28 cellular contexts compared by ENCODE assay signal in the genomic region with DNA sequence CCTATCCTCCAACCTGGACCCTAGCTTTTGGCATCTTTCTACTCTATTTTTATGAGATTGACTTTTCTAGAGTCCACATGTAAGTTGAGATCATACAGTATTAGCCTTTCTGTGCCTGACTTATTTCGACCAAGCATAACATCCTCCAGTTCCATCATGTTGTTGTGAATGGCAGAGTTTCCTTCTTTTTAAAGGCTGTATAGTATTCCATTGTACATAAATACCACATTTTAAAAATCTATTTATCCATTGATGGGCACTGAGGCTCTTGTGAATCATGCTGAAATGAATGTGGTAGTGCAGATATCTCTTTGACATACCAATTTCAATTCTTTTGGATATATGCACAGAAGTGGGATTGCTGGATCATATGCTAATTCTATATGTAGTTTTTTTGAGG.
"Had no signal": no experiment of that assay in that cellular context is flagged by ENCODE, and none has a peak within 500 bp of the region (broad histone marks: within the 10 kb centered on the region; RNA-seq: fewer than 3 reads in every experiment).

No MANE protein-coding gene starts in this region.

- H3K4me1 ChIP-seq: parathyroid adenoma, psoas muscle, sigmoid colon, tibial artery, uterus had no signal

- H3K9me3 ChIP-seq: ovary, psoas muscle, right lobe of liver, tibial artery, transverse colon, upper lobe of right lung, uterus had no signal

- H3K27me3 Mint-ChIP-seq: naive thymus-derived CD4-positive, alpha-beta T cell; progenitor cell of endocrine pancreas; stimulated activated naive CD8-positive, alpha-beta T cell treated with anti-CD3 and anti-CD28 coated beads, Interleukin-15, Interleukin-2, amounts not matched to agents 100 ng/mL and 50 ng/mL, for 24 hours; type B pancreatic cell had no signal

- H3K27ac ChIP-seq: neural progenitor cell, ovary, parathyroid adenoma, psoas muscle, right lobe of liver, sigmoid colon, stomach, tibial artery, transverse colon, upper lobe of right lung, uterus had no signal

- H3K36me3 ChIP-seq: neural progenitor cell, ovary, right lobe of liver, sigmoid colon, stomach, tibial artery, transverse colon, upper lobe of right lung, uterus had no signal

- H3K9me3 Mint-ChIP-seq: type B pancreatic cell had no signal

- H3K4me3 Mint-ChIP-seq: naive thymus-derived CD4-positive, alpha-beta T cell; natural killer cell; nephron; neural progenitor cell; stimulated activated effector memory CD8-positive, alpha-beta T cell treated with anti-CD3 and anti-CD28 coated beads, Interleukin-12 subunit alpha, Interleukin-12 subunit beta, amount 100 ng/mL, for 72 hours; stimulated activated naive B cell treated with anti-CD40 and anti-IgM and Interleukin-4, amounts not matched to agents 10 μg/mL and 1 μg/mL and 100 μg/mL, for 72 hours; stimulated activated naive CD8-positive, alpha-beta T cell treated with anti-CD3 and anti-CD28 coated beads, Interleukin-15, Interleukin-2, amounts not matched to agents 100 ng/mL and 50 ng/mL, for 24 hours; type B pancreatic cell had no signal

- H3K4me2 ChIP-seq: neural progenitor cell had no signal

- H2AFZ ChIP-seq: neural progenitor cell, parathyroid adenoma had no signal

- H3K9ac ChIP-seq: neural progenitor cell, parathyroid adenoma had no signal

- H3K79me2 ChIP-seq: parathyroid adenoma had no signal

- ATAC-seq: naive thymus-derived CD4-positive, alpha-beta T cell; natural killer cell; psoas muscle; right cardiac atrium; right lobe of liver; upper lobe of right lung had no signal

- H3K27ac Mint-ChIP-seq: nephron; neural progenitor cell; progenitor cell of endocrine pancreas; stimulated activated naive B cell treated with anti-CD40 and anti-IgM and Interleukin-4, amounts not matched to agents 10 μg/mL and 1 μg/mL and 100 μg/mL, for 72 hours; type B pancreatic cell had no signal

- H3K4me3 ChIP-seq: neural progenitor cell, ovary, psoas muscle, right lobe of liver, sigmoid colon, stomach, tibial artery, transverse colon, upper lobe of right lung, uterus had no signal

- H3K27me3 ChIP-seq: neural progenitor cell, ovary, right lobe of liver, sigmoid colon, stomach, tibial artery, transverse colon, upper lobe of right lung, uterus had no signal

- FAIRE-seq: small intestine had no signal

- DNase-seq: naive thymus-derived CD4-positive, alpha-beta T cell; natural killer cell; occipital lobe; ovary; posterior cingulate gyrus; psoas muscle; right cardiac atrium; right lobe of liver; sigmoid colon; small intestine; stimulated activated CD4-positive, alpha-beta T cell treated with anti-CD3 and anti-CD28 coated beads, Interleukin-15, amount 100 ng/mL, for 24 hours; stimulated activated CD4-positive, alpha-beta T cell treated with anti-CD3 and anti-CD28 coated beads, Interleukin-2, amount 100 ng/mL, for 24 hours; stimulated activated CD4-positive, alpha-beta T cell treated with anti-CD3 and anti-CD28 coated beads, Interleukin-2, amount 100 ng/mL, for 48 hours; stimulated activated CD4-positive, alpha-beta T cell treated with anti-CD3 and anti-CD28 coated beads, Interleukin-4, amount 100 ng/mL, for 24 hours; stimulated activated naive B cell treated with anti-CD40 and anti-IgM and Interleukin-4, amounts not matched to agents 10 μg/mL and 1 μg/mL and 100 μg/mL, for 72 hours; stimulated activated naive CD4-positive, alpha-beta T cell treated with Interleukin-2 at 50 U/mL for 16 hours; stomach; tibial artery; transverse colon; upper lobe of right lung; uterus had no signal

- H3K36me3 Mint-ChIP-seq: natural killer cell; neural progenitor cell; stimulated activated effector memory CD8-positive, alpha-beta T cell treated with anti-CD3 and anti-CD28 coated beads, Interleukin-12 subunit alpha, Interleukin-12 subunit beta, amount 100 ng/mL, for 72 hours had no signal
